Comparison of ENCODE assay signal across 8 cellular contexts in the genomic region with DNA sequence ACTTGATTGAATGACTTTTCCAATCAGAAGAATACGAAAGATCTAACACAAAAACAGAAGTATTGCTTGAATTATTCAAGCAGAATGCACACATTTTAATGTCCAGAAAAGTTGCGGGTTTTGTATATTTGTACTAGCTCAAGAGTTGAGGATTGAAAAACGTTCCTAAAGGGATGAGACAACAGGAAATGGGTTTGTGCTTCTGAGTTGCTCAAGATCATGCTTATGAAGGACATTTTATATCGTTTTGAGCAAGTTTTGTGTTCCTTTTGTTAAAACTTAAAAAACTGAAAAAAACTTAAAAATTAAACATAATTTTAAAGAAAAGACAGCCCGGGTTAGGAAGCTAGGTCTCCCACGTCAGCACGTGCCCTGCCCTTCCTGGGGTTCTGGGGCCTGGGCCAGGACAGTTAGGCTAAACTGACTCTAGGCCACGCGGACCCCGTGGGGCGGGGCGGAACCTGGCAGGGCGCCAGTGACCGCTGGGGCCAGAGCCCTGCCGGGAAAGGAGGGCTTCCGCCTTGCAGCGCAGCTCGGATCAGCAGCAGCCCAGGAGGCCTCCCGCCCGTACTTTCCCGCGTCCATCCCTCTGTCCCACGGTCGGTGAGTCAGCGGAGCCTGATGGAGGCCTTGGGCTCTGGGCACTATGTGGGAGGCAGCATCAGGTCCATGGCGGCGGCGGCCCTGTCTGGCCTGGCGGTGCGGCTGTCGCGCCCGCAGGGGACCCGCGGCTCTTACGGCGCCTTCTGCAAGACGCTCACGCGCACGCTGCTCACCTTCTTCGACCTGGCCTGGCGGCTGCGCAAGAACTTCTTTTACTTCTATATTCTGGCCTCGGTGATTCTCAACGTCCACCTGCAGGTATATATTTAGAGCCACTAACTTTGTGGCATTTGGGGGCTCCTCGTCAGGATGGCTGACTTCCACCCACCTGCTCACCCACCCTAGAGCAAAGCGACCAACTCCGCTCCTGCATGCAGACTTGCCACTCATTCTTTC. TPM values are rescaled to one million over a fixed set of nuclear protein-coding genes. Genes with fewer than 3 reads are reported as not detected.
DNase-seq lines count a peak whose midpoint lies in the region; ATAC-seq and TF ChIP-seq lines count a peak whose summit lies in the region.

Gene SMIM10, plus strand, starts transcription at position 517 of the 999 bp plus-strand sequence. Its CDS starts 105 bp downstream, at position 622.

- ATAC-seq in HG02571 (IDR thresholded peaks at IDR 0.05; ENCODE audit: unreplicated experiment) (peak; percentile 45), SK-N-SH treated with all-trans-retinoic acid at 6 μM for 48 hours (peak; percentile 95)

- TF ChIP-seq CTCF in brain microvascular endothelial cell (IDR thresholded peaks at IDR 0.05; ENCODE audit: low read depth, low read length, missing control alignments): no peak

- peak; percentile 87 for DNase-seq in EL
- peak; percentile 66 for DNase-seq in brain microvascular endothelial cell
- peak; percentile 72 for DNase-seq in iPS-NIHi7 (ENCODE audit: extremely low spot score)
- DNase-seq in Karpas-422: no peak
- DNase-seq in NCI-H1694 treated with DMSO at 0.1 percent for 48 hours (lab: John Stamatoyannopoulos, UW): no peak

- in situ Hi-C loops in brain microvascular endothelial cell (cut with HindIII; ENCODE audit: low pct_ligation_motif_present, low sequenced_read_pairs): no loop called here

- H3K9me2 ChIP-seq in Karpas-422 (replicated peaks; ENCODE audit: insufficient read depth, low read length): no peaks in the 10 kb centered on the region

- H2AFZ ChIP-seq in Karpas-422 (ENCODE audit: low read length): no peak within 1 kb of the TSS

- H3K9me3 ChIP-seq in skeletal muscle tissue (ENCODE audit: control insufficient read depth in 3 of 3, low read length in 3 of 3) (no peaks in the 10 kb centered on the region), Karpas-422 (ENCODE audit: low read length) (no peaks in the 10 kb centered on the region)

- H3K4me2 ChIP-seq in Karpas-422 (ENCODE audit: low read depth, low read length, poor library complexity, severe bottlenecking): no peak within 1 kb of the TSS

- H3K4me1 ChIP-seq in skeletal muscle tissue (ENCODE audit: control insufficient read depth in 3 of 3, insufficient read depth in 3 of 3, low read length in 3 of 3) (peaks cover 0 to 3% (median 0%) of the 10 kb centered on the region in 3 donors), Karpas-422 (ENCODE audit: low read length) (no peaks in the 10 kb centered on the region)

- H3K27ac ChIP-seq in brain microvascular endothelial cell: peak within 1 kb of the TSS; percentile 68
- H3K27ac ChIP-seq in skeletal muscle tissue (ENCODE audit: low read depth, low read length): no peak within 1 kb of the TSS
- H3K27ac ChIP-seq in Karpas-422 (ENCODE audit: low read length): no peak within 1 kb of the TSS

- H4K20me1 ChIP-seq in Karpas-422 (ENCODE audit: insufficient read depth, low read depth, low read length): no peaks in the 10 kb centered on the region

- H3K27me3 ChIP-seq in brain microvascular endothelial cell (replicated peaks) (no peaks in the 10 kb centered on the region), skeletal muscle tissue (ENCODE audit: control insufficient read depth in 3 of 3, insufficient read depth in 3 of 3, low read length in 3 of 3) (no peaks in the 10 kb centered on the region), Karpas-422 (ENCODE audit: low read length) (0 out of 2 replicates have a peak, but pooled peaks cover 3% of the 10 kb centered on the region)

- no peaks in the 10 kb centered on the region for H3K79me2 ChIP-seq in Karpas-422 (ENCODE audit: low read length)

- H3K4me3 ChIP-seq in brain microvascular endothelial cell (ENCODE audit: low read depth, low read length): peak within 1 kb of the TSS; percentile 49
- H3K4me3 ChIP-seq in skeletal muscle tissue (ENCODE audit: low read length in 3 of 3): peak within 1 kb of the TSS; percentile 60 to 75 (median 62)
- no peak within 1 kb of the TSS for H3K4me3 ChIP-seq in Karpas-422 (ENCODE audit: low read length)

- no peaks in the 10 kb centered on the region for H3K36me3 ChIP-seq in brain microvascular endothelial cell (replicated peaks)
- no peaks in the 10 kb centered on the region for H3K36me3 ChIP-seq in skeletal muscle tissue (ENCODE audit: control insufficient read depth in 3 of 3, insufficient read depth in 3 of 3, low read length in 3 of 3)
- no peaks in the 10 kb centered on the region for H3K36me3 ChIP-seq in Karpas-422 (ENCODE audit: insufficient read depth, low read length)

- peak within 1 kb of the TSS; percentile 61 to 74 (median 69) for H3K9ac ChIP-seq in skeletal muscle tissue (ENCODE audit: low read depth in 1 of 3, low read length in 3 of 3)
- no peak within 1 kb of the TSS for H3K9ac ChIP-seq in Karpas-422 (ENCODE audit: low read length)

TF ChIP-seq in SK-N-SH treated with all-trans-retinoic acid at 6 μM for 48 hours, 23 proteins besides CTCF, POLR2A, EP300 and RAD21:
- TF ChIP-seq ZFP30 (CRISPR knock-in tag; IDR thresholded peaks at IDR 0.05) (no peak), ZNF8 (CRISPR knock-in tag; IDR thresholded peaks at IDR 0.05) (no peak), PATZ1 (CRISPR knock-in tag; IDR thresholded peaks at IDR 0.05; ENCODE audit: borderline replicate concordance) (no peak), PPARA (CRISPR knock-in tag; IDR thresholded peaks at IDR 0.05; ENCODE audit: borderline replicate concordance) (no peak), ARNTL (CRISPR knock-in tag; IDR thresholded peaks at IDR 0.05; ENCODE audit: borderline replicate concordance, low read depth) (no peak), BACH2 (CRISPR knock-in tag; IDR thresholded peaks at IDR 0.05; ENCODE audit: borderline replicate concordance) (no peak)
TF ChIP-seq in SK-N-SH treated with all-trans-retinoic acid at 6 μM for 48 hours: peak in this region for 0.

RNA-seq across cellular contexts. Expression of gene SMIM10, which starts in this region (rescaled TPM):
- 2.1 TPM for total RNA-seq in skeletal muscle tissue
- not detected in 2 replicates for total RNA-seq in Karpas-422 (2014; rRNA removed; shearing (Covaris generic); ENCODE audit: low replicate concordance)

Comparison
In these comparisons a context has a peak if more than half of its experiments do, and no peak if none do; other contexts are left out.
1. DNase-seq: peak in EL (single experiment), brain microvascular endothelial cell (single experiment) and iPS-NIHi7 (single experiment); none in Karpas-422 (single experiment) and NCI-H1694 treated with DMSO at 0.1 percent for 48 hours (single experiment).